Comparison of ENCODE assay signal across 31 cellular contexts in the genomic region with DNA sequence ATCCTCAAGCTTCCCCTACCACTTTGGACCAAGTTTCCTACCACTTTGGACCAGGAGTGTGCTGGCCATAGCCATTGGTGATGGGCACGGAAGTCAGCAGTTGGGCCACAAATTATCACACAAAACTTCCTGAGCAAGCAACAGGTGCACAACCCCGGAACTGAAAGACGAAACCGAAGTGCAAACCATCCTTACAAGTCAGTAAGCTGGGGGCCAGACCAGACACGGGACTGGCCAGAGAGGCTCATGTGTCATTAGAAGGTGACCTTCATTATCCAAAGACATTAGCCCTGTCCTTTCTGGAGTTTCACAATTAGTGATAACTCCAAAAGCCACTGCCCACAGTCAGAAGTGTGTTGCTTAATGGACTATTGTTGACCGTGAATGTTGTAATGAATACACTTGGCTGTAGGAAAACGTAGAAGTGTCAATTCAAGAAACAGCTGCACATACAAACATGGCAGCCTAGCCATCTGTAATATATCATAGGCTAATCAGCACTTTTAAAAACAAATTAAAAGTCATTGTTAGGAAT.
DNase-seq lines count a peak whose midpoint lies in the region; ATAC-seq and TF ChIP-seq lines count a peak whose summit lies in the region.
"Had no signal": no experiment of that assay in that cellular context is flagged by ENCODE, and none has a peak within 500 bp of the region (broad histone marks: within the 10 kb centered on the region; RNA-seq: fewer than 3 reads in every experiment).

No MANE protein-coding gene starts in this region.

- H3K4me1 ChIP-seq in BLaER1 treated with 17β-estradiol and CSF1 and Interleukin-3, amounts not matched to agents 10 nM and 100 nM = peaks cover 0 to 45% (median 30%) of the 10 kb centered on the region in 10 experiments; a peak in 16 of 20 replicates
- no peaks in the 10 kb centered on the region for H3K4me1 ChIP-seq in body of pancreas
- H3K4me1 ChIP-seq: pancreas had no signal

- TF ChIP-seq CTCF in body of pancreas (IDR thresholded peaks at IDR 0.05) (no peak), GM10266 (IDR thresholded peaks at IDR 0.05; ENCODE audit: control insufficient read depth, insufficient read depth, low read depth, missing control alignments) (no peak)

- 67 to 75% methylated on average over 7 of the region's 7 CpGs for WGBS in body of pancreas, 2 donors

- H4K20me1 ChIP-seq in BLaER1 treated with 17β-estradiol and CSF1 and Interleukin-3, amounts not matched to agents 10 nM and 100 nM = no peaks in the 10 kb centered on the region

- H3K4me2 ChIP-seq in BLaER1 treated with 17β-estradiol and CSF1 and Interleukin-3, amounts not matched to agents 10 nM and 100 nM = peak overlapping the region in 7 of 11 experiments; percentile 7 to 57 (median 54); a peak in 13 of 22 replicates
- H3K4me2 ChIP-seq: neural progenitor cell, smooth muscle cell had no signal

- no peak for TF ChIP-seq POLR2A in body of pancreas (IDR thresholded peaks at IDR 0.05)

- H3K27me3 ChIP-seq in BLaER1 treated with 17β-estradiol and CSF1 and Interleukin-3, amounts not matched to agents 10 nM and 100 nM = no peaks in the 10 kb centered on the region
- no peaks in the 10 kb centered on the region for H3K27me3 ChIP-seq in body of pancreas
- H3K27me3 ChIP-seq: neural progenitor cell, pancreas had no signal

- peaks cover 0 to 36% (median 7%) of the 10 kb centered on the region in 11 experiments; a peak in 11 of 22 replicates for H3K36me3 ChIP-seq in BLaER1 treated with 17β-estradiol and CSF1 and Interleukin-3, amounts not matched to agents 10 nM and 100 nM
- no peaks in the 10 kb centered on the region for H3K36me3 ChIP-seq in body of pancreas (replicated peaks in 1 of 2; ENCODE audit: insufficient read depth in 1 of 2, low read depth in 2 of 2)
- H3K36me3 ChIP-seq: neural progenitor cell, pancreas had no signal

- peak; percentile 60 for ATAC-seq in GM19025 (IDR thresholded peaks at IDR 0.05; ENCODE audit: low read depth, unreplicated experiment)
- peak; percentile 48 for ATAC-seq in HG03139 (IDR thresholded peaks at IDR 0.05; ENCODE audit: unreplicated experiment)
- peak; percentile 46 for ATAC-seq in left lobe of liver
- ATAC-seq in body of pancreas = no peak
- ATAC-seq: activated CD4-positive, CD25-positive, alpha-beta regulatory T cell treated with anti-CD3 and anti-CD28 coated beads, Interleukin-2, amount 50 U/mL, for 24 hours; activated T-cell treated with anti-CD3 and anti-CD28 coated beads, Interleukin-2, amount 50 U/mL, for 72 hours; effector memory CD8-positive, alpha-beta T cell; HCT116; left colon; Panc1; pancreas; stimulated activated naive CD8-positive, alpha-beta T cell treated with anti-CD3 and anti-CD28 coated beads, Interleukin-15, Interleukin-2, amounts not matched to agents 100 U/mL and 50 U/mL, for 24 hours had no signal

- intact Hi-C loops in body of pancreas (cut with DNase I) = no loop called here

- no peak overlapping the region for H3K27ac ChIP-seq in BLaER1 treated with 17β-estradiol and CSF1 and Interleukin-3, amounts not matched to agents 10 nM and 100 nM
- no peak overlapping the region for H3K27ac ChIP-seq in body of pancreas
- H3K27ac ChIP-seq: neural progenitor cell, pancreas had no signal

- no peak overlapping the region for H3K9ac ChIP-seq in BLaER1 treated with 17β-estradiol and CSF1 and Interleukin-3, amounts not matched to agents 10 nM and 100 nM
- H3K9ac ChIP-seq: neural progenitor cell had no signal

- DNase-seq in left lobe of liver (ENCODE audit: low spot score) = no peak
- no peak for DNase-seq in NCI-H2107 treated with DMSO at 0.1 percent for 48 hours (lab: John Stamatoyannopoulos, UW; ENCODE audit: unreplicated experiment)
- no peak for DNase-seq in body of pancreas
- no peak for DNase-seq in stimulated activated CD4-positive, alpha-beta T cell treated with anti-CD3 and anti-CD28 coated beads, Interleukin-4, amount 100 ng/mL, for 1 hour
- no peak for DNase-seq in GM10266 (ENCODE audit: extremely low spot score)
- DNase-seq: activated CD4-positive, alpha-beta T cell treated with anti-CD3 and anti-CD28 coated beads, Interleukin-2, amount 50 U/mL, for 4 hours; activated naive CD4-positive, alpha-beta T cell treated with Interleukin-2 at 50 U/mL for 16 hours; activated T-cell treated with anti-CD3 and anti-CD28 coated beads, Interleukin-2, amount 50 U/mL, for 72 hours; central memory CD4-positive, alpha-beta T cell; cortex of kidney; DMS153; effector memory CD8-positive, alpha-beta T cell; glutamatergic neuron; left colon; mesenchymal stem cell; NCI-H1092 treated with DMSO at 0.1 percent for 48 hours; NCI-H187 treated with DMSO at 0.1 percent for 48 hours; NCI-H524 treated with DMSO at 0.1 percent for 48 hours; pancreas; retina; SHP77; stimulated activated naive CD8-positive, alpha-beta T cell treated with anti-CD3 and anti-CD28 coated beads, Interleukin-15, Interleukin-2, amounts not matched to agents 100 U/mL and 50 U/mL, for 24 hours; T-helper 2 cell had no signal

- peaks cover 3 to 63% (median 33%) of the 10 kb centered on the region in 11 experiments; a peak in 19 of 22 replicates for H3K9me3 ChIP-seq in BLaER1 treated with 17β-estradiol and CSF1 and Interleukin-3, amounts not matched to agents 10 nM and 100 nM (replicated peaks in 1 of 11)
- no peaks in the 10 kb centered on the region for H3K9me3 ChIP-seq in body of pancreas
- H3K9me3 ChIP-seq: pancreas had no signal

- H3K4me3 ChIP-seq in BLaER1 treated with 17β-estradiol and CSF1 and Interleukin-3, amounts not matched to agents 10 nM and 100 nM = no peak overlapping the region; a peak in 1 of 20 replicates
- H3K4me3 ChIP-seq in body of pancreas = no peak overlapping the region
- H3K4me3 ChIP-seq: neural progenitor cell, pancreas, smooth muscle cell had no signal
